In genomic region chr17:21058098-21058893, GRCh38 we compare ENCODE assay signal across 14 cellular contexts. TPM values are rescaled to one million over a fixed set of nuclear protein-coding genes. Genes with fewer than 3 reads are reported as not detected.
DNase-seq lines count a peak whose midpoint lies in the region; ATAC-seq and TF ChIP-seq lines count a peak whose summit lies in the region.
"Had no signal": no experiment of that assay in that cellular context is flagged by ENCODE, and none has a peak within 500 bp of the region (broad histone marks: within the 10 kb centered on the region; RNA-seq: fewer than 3 reads in every experiment).

No MANE protein-coding gene starts in this region.

- H3K27me3 ChIP-seq in osteoblast (ENCODE audit: insufficient read depth, low read length) = no peaks in the 10 kb centered on the region

- H3K9me3 Mint-ChIP-seq in chondrocyte (ENCODE audit: low read depth) = no peaks in the 10 kb centered on the region
- H3K9me3 Mint-ChIP-seq: activated naive CD4-positive, alpha-beta T cell treated with anti-CD3 and anti-CD28 coated beads for 36 hours had no signal

- no peak overlapping the region for H3K4me3 ChIP-seq in osteoblast (ENCODE audit: insufficient read depth, low read length)

- no peak overlapping the region for H3K27ac ChIP-seq in osteoblast (ENCODE audit: low read depth, low read length)

- H3K27me3 Mint-ChIP-seq in chondrocyte (ENCODE audit: low read depth) = no peaks in the 10 kb centered on the region

- H3K27ac Mint-ChIP-seq in chondrocyte (ENCODE audit: unreplicated experiment) = peak overlapping the region; percentile 74
- H3K27ac Mint-ChIP-seq: activated naive CD4-positive, alpha-beta T cell treated with anti-CD3 and anti-CD28 coated beads for 36 hours had no signal

- no peaks in the 10 kb centered on the region for H4K20me1 ChIP-seq in osteoblast (ENCODE audit: insufficient read depth, low read length)

- no peaks in the 10 kb centered on the region for H3K79me2 ChIP-seq in osteoblast (ENCODE audit: insufficient read depth, low read length)

- no peaks in the 10 kb centered on the region for H3K36me3 ChIP-seq in osteoblast (ENCODE audit: insufficient read depth, low read length)

- peaks cover 7% of the 10 kb centered on the region for H3K4me1 Mint-ChIP-seq in chondrocyte (ENCODE audit: low read depth)

- DNase-seq in ELR (ENCODE audit: low read depth) (peak; percentile 68), NCI-H69 (lab: John Stamatoyannopoulos, UW) (peak; percentile 2), chondrocyte (ENCODE audit: low spot score) (no peak), osteoblast (ENCODE audit: insufficient read length, low spot score, missing footprints) (peak; percentile 94), GM19240 (ENCODE audit: insufficient read length, low spot score) (no peak)
- DNase-seq: activated CD4-positive, alpha-beta T cell treated with anti-CD3 and anti-CD28 coated beads, Interleukin-2, amount 50 U/mL, for 48 hours; activated naive CD4-positive, alpha-beta T cell treated with anti-CD3 and anti-CD28 coated beads for 36 hours; DMS153; NCI-H1417; NK-92 treated with Interleukin-12 subunit alpha and Interleukin-12 subunit beta, amount 100 ng/mL, for 24 hours; SW 1271 had no signal

- H3K9me3 ChIP-seq in osteoblast (ENCODE audit: low read depth, low read length) = no peaks in the 10 kb centered on the region

- H3K4me1 ChIP-seq in osteoblast (ENCODE audit: insufficient read depth, low read length) = no peaks in the 10 kb centered on the region

- TF ChIP-seq CTCF in chondrocyte (IDR thresholded peaks at IDR 0.05) = peak; percentile 69
- TF ChIP-seq CTCF in osteoblast (IDR thresholded peaks at IDR 0.05; ENCODE audit: extremely low read depth, low read depth, low read length) = peak; percentile 41

- H3K4me2 ChIP-seq in osteoblast (ENCODE audit: insufficient read depth, low read length) = no peak overlapping the region

- H2AFZ ChIP-seq in osteoblast (ENCODE audit: low read length) = no peak overlapping the region

- no peaks in the 10 kb centered on the region for H3K36me3 Mint-ChIP-seq in chondrocyte (ENCODE audit: low read depth)

- ATAC-seq in GM21786 (IDR thresholded peaks at IDR 0.05; ENCODE audit: unreplicated experiment) (no peak), HG03196 (IDR thresholded peaks at IDR 0.05; ENCODE audit: unreplicated experiment) (no peak), HG02763 (IDR thresholded peaks at IDR 0.05; ENCODE audit: unreplicated experiment) (no peak)

- H3K4me3 Mint-ChIP-seq in chondrocyte (ENCODE audit: unreplicated experiment) = no peak overlapping the region
- H3K4me3 Mint-ChIP-seq: activated naive CD4-positive, alpha-beta T cell treated with anti-CD3 and anti-CD28 coated beads for 36 hours had no signal

RNA-seq across cellular contexts. Expression of gene USP22, which starts 15.5 kb away (rescaled TPM):
- 228 to 248 TPM (median 239 TPM) in 3 replicates for total RNA-seq in chondrocyte
- total RNA-seq in osteoblast = 271 and 293 TPM in 2 replicates

Comparison
In these comparisons a context has a peak if more than half of its experiments do, and no peak if none do; other contexts are left out.
1. DNase-seq: peak in ELR (single experiment), NCI-H69 (single experiment) and osteoblast (single experiment); none in chondrocyte (single experiment) and GM19240 (single experiment).